Comparison of ENCODE assay signal across 8 cellular contexts in genomic region chr4:6781561-6781960, GRCh38. TPM values are rescaled to one million over a fixed set of nuclear protein-coding genes. Genes with fewer than 3 reads are reported as not detected.
DNase-seq lines count a peak whose midpoint lies in the region; ATAC-seq and TF ChIP-seq lines count a peak whose summit lies in the region.

No MANE protein-coding gene starts in this region.

- peaks cover 30% of the 10 kb centered on the region for H3K4me1 ChIP-seq in mesodermal cell (ENCODE audit: control insufficient read depth, insufficient read depth, low read length, poor library complexity, severe bottlenecking)

- H3K27ac ChIP-seq in mesodermal cell (ENCODE audit: low read depth, low read length, severe bottlenecking) = no peak overlapping the region

- TF ChIP-seq CTCF in astrocyte of the cerebellum (IDR thresholded peaks at IDR 0.05; ENCODE audit: low read depth, low read length, missing control alignments) (no peak), type B pancreatic cell (conservative IDR thresholded peaks at IDR 0.05) (no peak)

- no peak for DNase-seq in activated naive CD4-positive, alpha-beta T cell treated with anti-CD3 and anti-CD28 coated beads, Interleukin-2, amount 50 U/mL, for 72 hours (ENCODE audit: low spot score in 2 of 2)
- DNase-seq in astrocyte of the cerebellum (ENCODE audit: low read depth) (no peak), type B pancreatic cell (ENCODE audit: extremely low spot score, unreplicated experiment) (no peak), COLO668 (lab: John Stamatoyannopoulos, UW; ENCODE audit: unreplicated experiment) (no peak), ecto neural progenitor cell (ENCODE audit: low spot score) (no peak)

- 88 to 95% methylated on average over 6 of the region's 6 CpGs for WGBS in mesodermal cell (ENCODE audit: insufficient coverage in 2 of 2), 2 experiments

- H3K9me3 Mint-ChIP-seq in activated naive CD4-positive, alpha-beta T cell treated with anti-CD3 and anti-CD28 coated beads, Interleukin-2, amount 50 U/mL, for 24 hours = no peaks in the 10 kb centered on the region
- H3K9me3 Mint-ChIP-seq in activated naive CD4-positive, alpha-beta T cell treated with anti-CD3 and anti-CD28 coated beads, Interleukin-2, amount 50 U/mL, for 72 hours = no peaks in the 10 kb centered on the region
- H3K9me3 Mint-ChIP-seq in type B pancreatic cell = no peaks in the 10 kb centered on the region

- in situ Hi-C loops in astrocyte of the cerebellum (cut with HindIII; ENCODE audit: low sequenced_read_pairs) = no loop called here

- H3K4me3 ChIP-seq in astrocyte of the cerebellum (ENCODE audit: low read depth, low read length) = peak overlapping the region; percentile 96
- H3K4me3 ChIP-seq in mesodermal cell (ENCODE audit: extremely low read depth, insufficient read depth, low read length, poor library complexity, severe bottlenecking) = peak overlapping the region; percentile 93

- ATAC-seq in activated naive CD4-positive, alpha-beta T cell treated with anti-CD3 and anti-CD28 coated beads, Interleukin-2, amount 50 U/mL, for 72 hours = no peak
- no peak for ATAC-seq in GM21786 (IDR thresholded peaks at IDR 0.05; ENCODE audit: unreplicated experiment)

- no peaks in the 10 kb centered on the region for H3K27me3 Mint-ChIP-seq in activated naive CD4-positive, alpha-beta T cell treated with anti-CD3 and anti-CD28 coated beads, Interleukin-2, amount 50 U/mL, for 24 hours
- H3K27me3 Mint-ChIP-seq in type B pancreatic cell = peaks cover 34% of the 10 kb centered on the region

- no peaks in the 10 kb centered on the region for H3K9me3 ChIP-seq in mesodermal cell (ENCODE audit: control insufficient read depth, low read length)

- H3K36me3 Mint-ChIP-seq in activated naive CD4-positive, alpha-beta T cell treated with anti-CD3 and anti-CD28 coated beads, Interleukin-2, amount 50 U/mL, for 24 hours = peaks cover 1% of the 10 kb centered on the region
- no peaks in the 10 kb centered on the region for H3K36me3 Mint-ChIP-seq in activated naive CD4-positive, alpha-beta T cell treated with anti-CD3 and anti-CD28 coated beads, Interleukin-2, amount 50 U/mL, for 72 hours
- H3K36me3 Mint-ChIP-seq in type B pancreatic cell = peaks cover 5% of the 10 kb centered on the region

- peaks cover 12% of the 10 kb centered on the region for H3K36me3 ChIP-seq in mesodermal cell (ENCODE audit: control insufficient read depth, insufficient read depth, low read length)

- H3K4me3 Mint-ChIP-seq in activated naive CD4-positive, alpha-beta T cell treated with anti-CD3 and anti-CD28 coated beads, Interleukin-2, amount 50 U/mL, for 24 hours = peak overlapping the region; percentile 79
- peak overlapping the region; percentile 82 for H3K4me3 Mint-ChIP-seq in type B pancreatic cell

- H3K4me1 Mint-ChIP-seq in activated naive CD4-positive, alpha-beta T cell treated with anti-CD3 and anti-CD28 coated beads, Interleukin-2, amount 50 U/mL, for 24 hours = peaks cover 65% of the 10 kb centered on the region
- H3K4me1 Mint-ChIP-seq in type B pancreatic cell (ENCODE audit: unreplicated experiment) = peaks cover 28% of the 10 kb centered on the region

- H3K27ac Mint-ChIP-seq in activated naive CD4-positive, alpha-beta T cell treated with anti-CD3 and anti-CD28 coated beads, Interleukin-2, amount 50 U/mL, for 24 hours = peak overlapping the region; percentile 81
- peak overlapping the region in 1 of 2 donors; percentile 31 for H3K27ac Mint-ChIP-seq in activated naive CD4-positive, alpha-beta T cell treated with anti-CD3 and anti-CD28 coated beads, Interleukin-2, amount 50 U/mL, for 72 hours
- H3K27ac Mint-ChIP-seq in type B pancreatic cell = peak overlapping the region; percentile 52

RNA-seq across cellular contexts. Expression of gene KIAA0232, which starts 1.0 kb away (rescaled TPM):
- 10 to 100 TPM; 10.2 to 12.4 TPM for total RNA-seq in activated naive CD4-positive, alpha-beta T cell treated with anti-CD3 and anti-CD28 coated beads, Interleukin-2, amount 50 U/mL, for 72 hours
- polyA plus RNA-seq in mesodermal cell (2013, experiment 1 of 2) = 25.0 TPM
- polyA plus RNA-seq in mesodermal cell (2013, experiment 2 of 2) = 20.5 TPM
- total RNA-seq in type B pancreatic cell (ENCODE audit: low replicate concordance) = 33.9 and 35.9 TPM in 2 replicates
